8 cellular contexts compared by ENCODE assay signal in genomic region chr14:64388533-64389243, GRCh38. TPM values are rescaled to one million over a fixed set of nuclear protein-coding genes. Genes with fewer than 3 reads are reported as not detected.
DNase-seq lines count a peak whose midpoint lies in the region; TF ChIP-seq lines count a peak whose summit lies in the region.

No MANE protein-coding gene starts in this region.

- TF ChIP-seq CTCF in adrenal gland (IDR thresholded peaks at IDR 0.05) (no peak), right atrium auricular region (IDR thresholded peaks at IDR 0.05) (no peak), retinal pigment epithelial cell (conservative IDR thresholded peaks at IDR 0.05; ENCODE audit: low read depth, low read length) (no peak)

- peak in 1 of 2 donors; percentile 2 for TF ChIP-seq POLR2A in adrenal gland (IDR thresholded peaks at IDR 0.05)

- H3K27me3 ChIP-seq in HAP-1 (ENCODE audit: low read depth) = no peaks in the 10 kb centered on the region
- no peaks in the 10 kb centered on the region for H3K27me3 ChIP-seq in adrenal gland
- H3K27me3 ChIP-seq in right atrium auricular region = no peaks in the 10 kb centered on the region

- H3K4me1 ChIP-seq in HAP-1 (peaks cover 10% of the 10 kb centered on the region; the same call in 1 of the 2 replicates), adrenal gland (replicated peaks in 1 of 2) (peaks cover 12 to 22% of the 10 kb centered on the region in 2 donors), right atrium auricular region (peaks cover 0 to 24% of the 10 kb centered on the region in 2 donors)

- WGBS in adrenal gland, 4 donors = 0 to 2% (median 1%) methylated on average over 12 to 18 of the region's 18 CpGs

- H3K9me3 ChIP-seq in HAP-1 = no peaks in the 10 kb centered on the region
- H3K9me3 ChIP-seq in adrenal gland (replicated peaks in 1 of 3) = no peaks in the 10 kb centered on the region
- H3K9me3 ChIP-seq in right atrium auricular region = no peaks in the 10 kb centered on the region

- H3K4me3 ChIP-seq in HAP-1 (peak overlapping the region; percentile 43), adrenal gland (peak overlapping the region; percentile 17 to 86 (median 78)), right atrium auricular region (peak overlapping the region; percentile 60 to 62), retinal pigment epithelial cell (ENCODE audit: low read length) (peak overlapping the region; percentile 71)

- DNase-seq in DMS 273 (lab: John Stamatoyannopoulos, UW; ENCODE audit: unreplicated experiment) (peak; percentile 76), HAP-1 (ENCODE audit: low spot score in 2 of 2) (peak in 1 of 2 experiments; percentile 28), NCI-H345 treated with DMSO at 0.1 percent for 48 hours (lab: John Stamatoyannopoulos, UW; ENCODE audit: unreplicated experiment) (peak; percentile 3), adrenal gland (peak in 4 of 7 donors; percentile 31 to 43 (median 38)), right atrium auricular region (ENCODE audit: low spot score) (peak; percentile 60), retinal pigment epithelial cell (ENCODE audit: low read depth) (no peak), NCI-H2227 (lab: John Stamatoyannopoulos, UW; ENCODE audit: unreplicated experiment) (no peak)
- DNase-seq in activated effector memory CD4-positive, alpha-beta T cell treated with anti-CD3 and anti-CD28 coated beads, Interleukin-2, amount 50 U/mL, for 16 hours = no peak

- in situ Hi-C loops in HAP-1 (cut with MboI; ENCODE audit: low sequenced_read_pairs) = no loop called here

- intact Hi-C loops in adrenal gland (cut with DNase I) = no loop called here

- H3K27ac ChIP-seq in adrenal gland = peak overlapping the region in 2 of 5 donors; percentile 68 to 90
- H3K27ac ChIP-seq in right atrium auricular region = peak overlapping the region; percentile 78 to 82

- peaks cover 20% of the 10 kb centered on the region for H3K36me3 ChIP-seq in HAP-1 (replicated peaks)
- no peaks in the 10 kb centered on the region for H3K36me3 ChIP-seq in adrenal gland (replicated peaks in 1 of 2)
- peaks cover 6% of the 10 kb centered on the region for H3K36me3 ChIP-seq in right atrium auricular region

RNA-seq across cellular contexts. Expression of gene MTHFD1, which starts 0.5 kb away (rescaled TPM):
- 10 to 100 TPM; 14.9 to 66.4 (median 42.8) TPM for total RNA-seq in adrenal gland
- polyA plus RNA-seq in adrenal gland = 10 to 100 TPM; 32.8 to 59.2 (median 39.9) TPM
- total RNA-seq in right atrium auricular region = 10 to 100 TPM; 30.5 to 42.8 TPM

Comparison
In these comparisons a context has a peak if more than half of its experiments do, and no peak if none do; other contexts are left out.
1. DNase-seq: peak in DMS 273 (single experiment), NCI-H345 treated with DMSO at 0.1 percent for 48 hours (single experiment), adrenal gland (4 of 7) and right atrium auricular region (single experiment); none in retinal pigment epithelial cell (single experiment), activated effector memory CD4-positive, alpha-beta T cell treated with anti-CD3 and anti-CD28 coated beads, Interleukin-2, amount 50 U/mL, for 16 hours (single experiment) and NCI-H2227 (single experiment).
2. Peak in every context shown above with its lines, with median percentiles within 50 percentile points of each other: H3K4me3 ChIP-seq.